27 cellular contexts compared by ENCODE assay signal in genomic region chr11:84902445-84902844, GRCh38.
DNase-seq lines count a peak whose midpoint lies in the region; ATAC-seq and TF ChIP-seq lines count a peak whose summit lies in the region.
"Had no signal": no experiment of that assay in that cellular context is flagged by ENCODE, and none has a peak within 500 bp of the region (broad histone marks: within the 10 kb centered on the region; RNA-seq: fewer than 3 reads in every experiment).

No MANE protein-coding gene starts in this region.

- in situ Hi-C loops in KBM-7 (cut with MboI; ENCODE audit: low pct_unique_long_range_greater_than_20kb, low sequenced_read_pairs): no loop called here

- H3K9me3 Mint-ChIP-seq in WTC11: no peaks in the 10 kb centered on the region
- H3K9me3 Mint-ChIP-seq: HFFc6 had no signal

- 0 out of 2 replicates have a peak overlapping the region, but pooled peaks have one; percentile 5 for H3K27ac Mint-ChIP-seq in WTC11
- H3K27ac Mint-ChIP-seq: CD4-positive, alpha-beta T cell; HFFc6 had no signal

- H3K4me1 Mint-ChIP-seq in WTC11: peaks cover 7% of the 10 kb centered on the region

- CTCF ChIA-PET in WTC11 (lab: Charles Lee): interaction anchor here (1.0 kb wide), 2 partner anchors 22 to 70 kb away, joined by 3 to 4 read pairs; no protein-coding TSS in a partner anchor

- no peaks in the 10 kb centered on the region for H3K36me3 Mint-ChIP-seq in WTC11

- TF ChIP-seq CTCF in WTC11 (IDR thresholded peaks at IDR 0.05): no peak

- POLR2A ChIA-PET in WTC11 (lab: Charles Lee): no interaction called here

- no peaks in the 10 kb centered on the region for H3K27me3 Mint-ChIP-seq in WTC11 (ENCODE audit: low read depth)
- H3K27me3 Mint-ChIP-seq: CD4-positive, alpha-beta T cell had no signal

- DNase-seq in Right ventricle myocardium inferior (ENCODE audit: missing footprints) (no peak), cardiac septum (ENCODE audit: low spot score) (no peak), WTC11 (ENCODE audit: low spot score) (no peak), left ventricle myocardium superior (no peak), KBM-7 (no peak)
- no peak for DNase-seq in activated effector memory CD4-positive, alpha-beta T cell treated with anti-CD3 and anti-CD28 coated beads, Interleukin-2, amount 50 U/mL, for 16 hours
- no peak for DNase-seq in activated CD4-positive, CD25-positive, alpha-beta regulatory T cell (lab: John Stamatoyannopoulos, UW)
- DNase-seq: 8988T; Caco-2; CD4-positive, alpha-beta T cell; DMS79 treated with DMSO at 0.1 percent for 48 hours; GF-D8; GOT3; HFFc6; MV-4-11; NCI-H1105; NCI-H1436 treated with DMSO at 0.1 percent for 48 hours; NCI-H1930; NCI-H2107; NCI-H345; NCI-H510A treated with DMSO at 0.1 percent for 48 hours; NCI-H748 treated with DMSO at 0.1 percent for 48 hours; NK-92 treated with Interleukin-12 subunit alpha and Interleukin-12 subunit beta, amount 100 ng/mL, for 24 hours had no signal

- ATAC-seq in Right ventricle myocardium inferior (peak; percentile 94), WTC11 (no peak), left ventricle myocardium superior (peak; percentile 99), HG02885 (IDR thresholded peaks at IDR 0.05; ENCODE audit: poor library complexity, unreplicated experiment) (no peak)
- ATAC-seq: K562, Panc1, SK-N-SH treated with all-trans-retinoic acid at 6 μM for 48 hours had no signal

- H3K4me3 Mint-ChIP-seq in WTC11: no peak overlapping the region
- H3K4me3 Mint-ChIP-seq: CD4-positive, alpha-beta T cell; HFFc6 had no signal

- intact Hi-C loops in Right ventricle myocardium inferior (cut with DNase I) (no loop called here), cardiac septum (cut with DNase I) (no loop called here), left ventricle myocardium superior (cut with micrococcal nuclease) (no loop called here)

TF ChIP-seq in WTC11, 78 proteins besides CTCF, POLR2A, EP300 and RAD21:
- TF ChIP-seq MLX (CRISPR knock-in tag; IDR thresholded peaks at IDR 0.05) (no peak), ZNF423 (CRISPR knock-in tag; IDR thresholded peaks at IDR 0.05) (no peak), NFYB (CRISPR knock-in tag; conservative IDR thresholded peaks at IDR 0.05; ENCODE audit: low read depth) (no peak), FOXJ3 (CRISPR knock-in tag; IDR thresholded peaks at IDR 0.05; ENCODE audit: borderline replicate concordance) (no peak), ZNF263 (CRISPR knock-in tag; IDR thresholded peaks at IDR 0.05; ENCODE audit: low read depth) (no peak), AFF4 (CRISPR knock-in tag; IDR thresholded peaks at IDR 0.05; ENCODE audit: borderline replicate concordance) (no peak), EMX1 (CRISPR knock-in tag; IDR thresholded peaks at IDR 0.05) (no peak), ERG (CRISPR knock-in tag; IDR thresholded peaks at IDR 0.05) (no peak)

Comparison
In these comparisons a context has a peak if more than half of its experiments do, and no peak if none do; other contexts are left out.
1. ATAC-seq: peak in Right ventricle myocardium inferior (single experiment) and left ventricle myocardium superior (single experiment); none in WTC11 (single experiment) and HG02885 (single experiment).